Comparison of ENCODE assay signal across 12 cellular contexts in genomic region chrX:129908636-129909035, GRCh38.
"Had no signal": no experiment of that assay in that cellular context is flagged by ENCODE, and none has a peak within 500 bp of the region (broad histone marks: within the 10 kb centered on the region; RNA-seq: fewer than 3 reads in every experiment).

No MANE protein-coding gene starts in this region.

- H2AFZ ChIP-seq: neural progenitor cell had no signal

- H3K4me2 ChIP-seq: neural progenitor cell had no signal

- H3K4me3 Mint-ChIP-seq: neural progenitor cell had no signal

- H3K9me3 Mint-ChIP-seq: naive B cell, neural progenitor cell had no signal

- H3K4me1 ChIP-seq: neural progenitor cell, psoas muscle had no signal

- H3K27me3 ChIP-seq: cardiac muscle cell, gastroesophageal sphincter, left lung, neural progenitor cell, spleen, upper lobe of right lung had no signal

- H3K27ac ChIP-seq: cardiac muscle cell, gastroesophageal sphincter, left lung, neural progenitor cell, psoas muscle, spleen, thoracic aorta, upper lobe of right lung had no signal

- H3K27me3 Mint-ChIP-seq: naive B cell had no signal

- H3K4me3 ChIP-seq: cardiac muscle cell, gastroesophageal sphincter, left lung, neural progenitor cell, psoas muscle, spleen, thoracic aorta, upper lobe of right lung had no signal

- H3K9me3 ChIP-seq: gastroesophageal sphincter, left lung, psoas muscle, spleen, thoracic aorta, upper lobe of right lung had no signal

- ATAC-seq: gastroesophageal sphincter, left lung, psoas muscle, sciatic nerve, upper lobe of right lung had no signal

- DNase-seq: activated CD4-positive, alpha-beta T cell treated with anti-CD3 and anti-CD28 coated beads, Interleukin-2, amount 50 U/mL, for 48 hours; islet precursor cell; left lung; naive B cell; psoas muscle; spleen; upper lobe of right lung had no signal

- H3K9ac ChIP-seq: neural progenitor cell had no signal

- H3K27ac Mint-ChIP-seq: neural progenitor cell had no signal

- H3K36me3 ChIP-seq: neural progenitor cell had no signal
